ENCODE assay signal across 1 cellular context in genomic region chr2:236200378-236200777, GRCh38.
TF ChIP-seq lines count a peak whose summit lies in the region.

No MANE protein-coding gene starts in this region.

TF ChIP-seq in GM23338, 12 proteins besides CTCF, POLR2A, EP300 and RAD21 (continued from another document):
- TF ChIP-seq, protein P1, sequence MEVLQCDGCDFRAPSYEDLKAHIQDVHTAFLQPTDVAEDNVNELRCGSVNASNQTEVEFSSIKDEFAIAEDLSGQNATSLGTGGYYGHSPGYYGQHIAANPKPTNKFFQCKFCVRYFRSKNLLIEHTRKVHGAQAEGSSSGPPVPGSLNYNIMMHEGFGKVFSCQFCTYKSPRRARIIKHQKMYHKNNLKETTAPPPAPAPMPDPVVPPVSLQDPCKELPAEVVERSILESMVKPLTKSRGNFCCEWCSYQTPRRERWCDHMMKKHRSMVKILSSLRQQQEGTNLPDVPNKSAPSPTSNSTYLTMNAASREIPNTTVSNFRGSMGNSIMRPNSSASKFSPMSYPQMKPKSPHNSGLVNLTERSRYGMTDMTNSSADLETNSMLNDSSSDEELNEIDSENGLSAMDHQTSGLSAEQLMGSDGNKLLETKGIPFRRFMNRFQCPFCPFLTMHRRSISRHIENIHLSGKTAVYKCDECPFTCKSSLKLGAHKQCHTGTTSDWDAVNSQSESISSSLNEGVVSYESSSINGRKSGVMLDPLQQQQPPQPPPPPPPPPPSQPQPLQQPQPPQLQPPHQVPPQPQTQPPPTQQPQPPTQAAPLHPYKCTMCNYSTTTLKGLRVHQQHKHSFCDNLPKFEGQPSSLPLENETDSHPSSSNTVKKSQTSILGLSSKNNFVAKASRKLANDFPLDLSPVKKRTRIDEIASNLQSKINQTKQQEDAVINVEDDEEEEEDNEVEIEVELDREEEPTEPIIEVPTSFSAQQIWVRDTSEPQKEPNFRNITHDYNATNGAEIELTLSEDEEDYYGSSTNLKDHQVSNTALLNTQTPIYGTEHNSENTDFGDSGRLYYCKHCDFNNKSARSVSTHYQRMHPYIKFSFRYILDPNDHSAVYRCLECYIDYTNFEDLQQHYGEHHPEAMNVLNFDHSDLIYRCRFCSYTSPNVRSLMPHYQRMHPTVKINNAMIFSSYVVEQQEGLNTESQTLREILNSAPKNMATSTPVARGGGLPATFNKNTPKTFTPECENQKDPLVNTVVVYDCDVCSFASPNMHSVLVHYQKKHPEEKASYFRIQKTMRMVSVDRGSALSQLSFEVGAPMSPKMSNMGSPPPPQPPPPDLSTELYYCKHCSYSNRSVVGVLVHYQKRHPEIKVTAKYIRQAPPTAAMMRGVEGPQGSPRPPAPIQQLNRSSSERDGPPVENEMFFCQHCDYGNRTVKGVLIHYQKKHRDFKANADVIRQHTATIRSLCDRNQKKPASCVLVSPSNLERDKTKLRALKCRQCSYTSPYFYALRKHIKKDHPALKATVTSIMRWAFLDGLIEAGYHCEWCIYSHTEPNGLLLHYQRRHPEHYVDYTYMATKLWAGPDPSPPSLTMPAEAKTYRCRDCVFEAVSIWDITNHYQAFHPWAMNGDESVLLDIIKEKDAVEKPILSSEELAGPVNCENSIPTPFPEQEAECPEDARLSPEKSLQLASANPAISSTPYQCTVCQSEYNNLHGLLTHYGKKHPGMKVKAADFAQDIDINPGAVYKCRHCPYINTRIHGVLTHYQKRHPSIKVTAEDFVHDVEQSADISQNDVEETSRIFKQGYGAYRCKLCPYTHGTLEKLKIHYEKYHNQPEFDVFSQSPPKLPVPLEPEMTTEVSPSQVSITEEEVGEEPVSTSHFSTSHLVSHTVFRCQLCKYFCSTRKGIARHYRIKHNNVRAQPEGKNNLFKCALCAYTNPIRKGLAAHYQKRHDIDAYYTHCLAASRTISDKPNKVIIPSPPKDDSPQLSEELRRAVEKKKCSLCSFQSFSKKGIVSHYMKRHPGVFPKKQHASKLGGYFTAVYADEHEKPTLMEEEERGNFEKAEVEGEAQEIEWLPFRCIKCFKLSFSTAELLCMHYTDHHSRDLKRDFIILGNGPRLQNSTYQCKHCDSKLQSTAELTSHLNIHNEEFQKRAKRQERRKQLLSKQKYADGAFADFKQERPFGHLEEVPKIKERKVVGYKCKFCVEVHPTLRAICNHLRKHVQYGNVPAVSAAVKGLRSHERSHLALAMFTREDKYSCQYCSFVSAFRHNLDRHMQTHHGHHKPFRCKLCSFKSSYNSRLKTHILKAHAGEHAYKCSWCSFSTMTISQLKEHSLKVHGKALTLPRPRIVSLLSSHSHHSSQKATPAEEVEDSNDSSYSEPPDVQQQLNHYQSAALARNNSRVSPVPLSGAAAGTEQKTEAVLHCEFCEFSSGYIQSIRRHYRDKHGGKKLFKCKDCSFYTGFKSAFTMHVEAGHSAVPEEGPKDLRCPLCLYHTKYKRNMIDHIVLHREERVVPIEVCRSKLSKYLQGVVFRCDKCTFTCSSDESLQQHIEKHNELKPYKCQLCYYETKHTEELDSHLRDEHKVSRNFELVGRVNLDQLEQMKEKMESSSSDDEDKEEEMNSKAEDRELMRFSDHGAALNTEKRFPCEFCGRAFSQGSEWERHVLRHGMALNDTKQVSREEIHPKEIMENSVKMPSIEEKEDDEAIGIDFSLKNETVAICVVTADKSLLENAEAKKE (CRISPR knock-in tag; IDR thresholded peaks at IDR 0.05): no peak
